Comparison of ENCODE assay signal across 8 cellular contexts in genomic region chr9:136864996-136865767, GRCh38. TPM values are rescaled to one million over a fixed set of nuclear protein-coding genes. Genes with fewer than 3 reads are reported as not detected.
DNase-seq lines count a peak whose midpoint lies in the region; ATAC-seq and TF ChIP-seq lines count a peak whose summit lies in the region.

No MANE protein-coding gene starts in this region.

- H3K4me1 ChIP-seq in A673 (ENCODE audit: insufficient read depth, low read length, poor library complexity, severe bottlenecking) = no peaks in the 10 kb centered on the region
- H3K4me1 ChIP-seq in muscle layer of colon (ENCODE audit: insufficient read depth, low read length) = peaks cover 16% of the 10 kb centered on the region

- no peak for TF ChIP-seq CTCF in A673 (conservative IDR thresholded peaks at IDR 0.05; ENCODE audit: low read depth, low read length)
- TF ChIP-seq CTCF in LNCaP clone FGC (IDR thresholded peaks at IDR 0.05; ENCODE audit: control insufficient read depth, extremely low read depth, insufficient read depth) = no peak
- TF ChIP-seq CTCF in coronary artery (IDR thresholded peaks at IDR 0.05) = no peak

- no peak for ATAC-seq in HG03045 (IDR thresholded peaks at IDR 0.05; ENCODE audit: unreplicated experiment)

- no peak for DNase-seq in A673 (ENCODE audit: low spot score)
- DNase-seq in LNCaP clone FGC (ENCODE audit: low read depth) = no peak
- peak; percentile 72 for DNase-seq in coronary artery (ENCODE audit: low spot score)
- no peak for DNase-seq in AML-193 (lab: John Stamatoyannopoulos, UW)
- no peak for DNase-seq in NCI-H510A (lab: John Stamatoyannopoulos, UW)
- DNase-seq in stimulated activated CD4-positive, alpha-beta T cell treated with anti-CD3 and anti-CD28 coated beads, Interleukin-2, amount 100 ng/mL, for 48 hours = no peak

- H3K4me3 ChIP-seq in A673 (ENCODE audit: low read depth, low read length, poor library complexity, severe bottlenecking) (peak overlapping the region; percentile 87), LNCaP clone FGC (ENCODE audit: low read depth, low read length) (peak overlapping the region; percentile 76), coronary artery (peak overlapping the region; percentile 100), muscle layer of colon (ENCODE audit: low read depth in 1 of 2, low read length in 2 of 2) (peak overlapping the region; percentile 46 to 67)

- H3K27ac ChIP-seq in A673 (ENCODE audit: low read depth, low read length, poor library complexity, severe bottlenecking) (peak overlapping the region; percentile 82), coronary artery (peak overlapping the region; percentile 74 to 95), muscle layer of colon (ENCODE audit: low read depth, low read length) (peak overlapping the region; percentile 31)

- H3K27me3 ChIP-seq in A673 (replicated peaks; ENCODE audit: insufficient read depth, low read depth, low read length, poor library complexity) = no peaks in the 10 kb centered on the region
- no peaks in the 10 kb centered on the region for H3K27me3 ChIP-seq in muscle layer of colon (ENCODE audit: control insufficient read depth in 1 of 2, insufficient read depth in 2 of 2, low read length in 2 of 2)

- CTCF ChIA-PET in A673 (lab: Charles Lee) = no interaction called here

- BruUV-seq in A673 (replicated peaks; lab: Mats Ljungman, UMichigan) = no TSS peak

- POLR2A ChIA-PET in A673 (lab: Charles Lee; ENCODE audit: low non-redundant PET) = interaction anchor here (0.9 kb wide), 1 partner anchor 9 kb away, joined by 8 read pairs; no protein-coding TSS in a partner anchor

- no peaks in the 10 kb centered on the region for H3K9me3 ChIP-seq in A673 (ENCODE audit: low read depth, low read length, poor library complexity, severe bottlenecking)
- H3K9me3 ChIP-seq in muscle layer of colon (ENCODE audit: low read length) = no peaks in the 10 kb centered on the region

- intact Hi-C loops in A673 (cut with micrococcal nuclease; ENCODE audit: unreplicated experiment) = no loop called here

- H3K36me3 ChIP-seq in A673 (ENCODE audit: insufficient read depth, low read length, poor library complexity, severe bottlenecking) (peaks cover 39% of the 10 kb centered on the region), muscle layer of colon (ENCODE audit: insufficient read depth, low read length) (peaks cover 34% of the 10 kb centered on the region)

- H3K9ac ChIP-seq in muscle layer of colon (ENCODE audit: low read length) = peak overlapping the region; percentile 65

RNA-seq across cellular contexts. Expression of gene EDF1, which starts 0.9 kb away (rescaled TPM):
- 321 and 330 TPM in 2 replicates for total RNA-seq in A673 (2021)

RNA-seq across cellular contexts. Expression of gene MAMDC4, which starts 13.0 kb away (rescaled TPM):
- total RNA-seq in A673 (2021) = 7.9 and 10.1 TPM in 2 replicates

RNA-seq across cellular contexts. Expression of gene PHPT1, which starts 16.0 kb away (rescaled TPM):
- 94.7 and 109 TPM in 2 replicates for total RNA-seq in A673 (2021)

RNA-seq across cellular contexts. Expression of gene TRAF2, which starts 21.1 kb away (rescaled TPM):
- total RNA-seq in A673 (2021) = 29.2 and 33.2 TPM in 2 replicates

RNA-seq across cellular contexts. Expression of gene AJM1, which starts 22.9 kb away (rescaled TPM):
- total RNA-seq in A673 (2021) = 1.8 and 2.0 TPM in 2 replicates

Comparison
In these comparisons a context has a peak if more than half of its experiments do, and no peak if none do; other contexts are left out.
1. H3K27ac ChIP-seq: peak in every context shown above with its lines; median percentile 84 in coronary artery; 82 in A673; 31 in muscle layer of colon.